Comparison of ENCODE assay signal across 8 cellular contexts in genomic region chr11:130449996-130450419, GRCh38. TPM values are rescaled to one million over a fixed set of nuclear protein-coding genes. Genes with fewer than 3 reads are reported as not detected.
A peak's percentile ranks its signal among the peaks of the same experiment; 100 is the strongest.
DNase-seq lines count a peak whose midpoint lies in the region; TF ChIP-seq lines count a peak whose summit lies in the region.

No MANE protein-coding gene starts in this region.

- no peak overlapping the region for H3K27ac ChIP-seq in iPS DF 6.9 (ENCODE audit: low read length)

- H3K27me3 ChIP-seq in H7 (ENCODE audit: control insufficient read depth, insufficient read depth, low read length): peaks cover 45% of the 10 kb centered on the region
- H3K27me3 ChIP-seq in iPS DF 6.9 (ENCODE audit: control insufficient read depth, insufficient read depth, low read length): peaks cover 13% of the 10 kb centered on the region

- H3K9me3 ChIP-seq in iPS DF 6.9 (ENCODE audit: control insufficient read depth, insufficient read depth, low read length): no peaks in the 10 kb centered on the region

- H3K4me3 ChIP-seq in H7 (ENCODE audit: insufficient read depth, low read depth, low read length) (peak overlapping the region; percentile 56), astrocyte of the spinal cord (ENCODE audit: low read depth, low read length) (peak overlapping the region; percentile 72), iPS DF 6.9 (ENCODE audit: low read length) (no peak overlapping the region; the same call in 1 of the 2 replicates), retinal pigment epithelial cell (ENCODE audit: low read length) (peak overlapping the region; percentile 65)

- in situ Hi-C loops in astrocyte of the spinal cord (cut with HindIII; ENCODE audit: low sequenced_read_pairs): loop anchor here (25.0 kb wide), 1 partner anchor 412 kb away; no protein-coding TSS in a partner anchor

- peak; percentile 93 for DNase-seq in H7
- peak; percentile 88 for DNase-seq in astrocyte of the spinal cord (ENCODE audit: low read depth, low spot score)
- peak; percentile 74 for DNase-seq in iPS DF 6.9 (ENCODE audit: low read depth, low spot score)
- no peak for DNase-seq in retinal pigment epithelial cell (ENCODE audit: low read depth)
- DNase-seq in activated gamma-delta T cell treated with Interleukin-2 at 50 U/mL for 16 hours: no peak
- no peak for DNase-seq in GF-D8 (lab: John Stamatoyannopoulos, UW)
- DNase-seq in activated CD4-positive, alpha-beta T cell treated with anti-CD3 and anti-CD28 coated beads, Interleukin-2, amount 50 U/mL, for 1 hour: no peak
- DNase-seq in activated effector memory CD4-positive, alpha-beta T cell treated with Interleukin-2 at 50 U/mL for 16 hours: no peak

- peaks cover 3% of the 10 kb centered on the region; the same call in 1 of the 2 replicates for H3K4me1 ChIP-seq in iPS DF 6.9 (ENCODE audit: control insufficient read depth, insufficient read depth, low read length)

- WGBS in iPS DF 6.9 (ENCODE audit: insufficient coverage, insufficient read length): no CpG with 5 or more reads among the region's 29 CpGs

- TF ChIP-seq CTCF in astrocyte of the spinal cord (IDR thresholded peaks at IDR 0.05; ENCODE audit: low read depth, low read length) (peak; percentile 77), retinal pigment epithelial cell (conservative IDR thresholded peaks at IDR 0.05; ENCODE audit: low read depth, low read length) (peak; percentile 61)

- H3K36me3 ChIP-seq in H7 (replicated peaks; ENCODE audit: control insufficient read depth, insufficient read depth, low read length) (no peaks in the 10 kb centered on the region), iPS DF 6.9 (ENCODE audit: control insufficient read depth, insufficient read depth, low read length) (no peaks in the 10 kb centered on the region)

RNA-seq across cellular contexts. Expression of gene ADAMTS15, which starts 1.6 kb away (rescaled TPM):
- total RNA-seq in H7 (2014; rRNA removed; shearing (Covaris generic)): 0.85 and 1.1 TPM in 2 replicates

RNA-seq across cellular contexts. Expression of gene ADAMTS8, which starts 21.6 kb away (rescaled TPM):
- 1.6 TPM in 2 replicates for total RNA-seq in H7 (2014; rRNA removed; shearing (Covaris generic))

Comparison
In these comparisons a context has a peak if more than half of its experiments do, and no peak if none do; other contexts are left out.
1. DNase-seq: peak in H7 (single experiment), astrocyte of the spinal cord (single experiment) and iPS DF 6.9 (single experiment); none in retinal pigment epithelial cell (single experiment), activated gamma-delta T cell treated with Interleukin-2 at 50 U/mL for 16 hours (single experiment), GF-D8 (single experiment), activated CD4-positive, alpha-beta T cell treated with anti-CD3 and anti-CD28 coated beads, Interleukin-2, amount 50 U/mL, for 1 hour (single experiment) and activated effector memory CD4-positive, alpha-beta T cell treated with Interleukin-2 at 50 U/mL for 16 hours (single experiment).